ENCODE assay signal across 10 cellular contexts in genomic region chr3:159872374-159873109, GRCh38. TPM values are rescaled to one million over a fixed set of nuclear protein-coding genes. Genes with fewer than 3 reads are reported as not detected.
DNase-seq lines count a peak whose midpoint lies in the region; ATAC-seq and TF ChIP-seq lines count a peak whose summit lies in the region.
"Had no signal": no experiment of that assay in that cellular context is flagged by ENCODE, and none has a peak within 500 bp of the region (broad histone marks: within the 10 kb centered on the region; RNA-seq: fewer than 3 reads in every experiment).

No MANE protein-coding gene starts in this region.

- peak overlapping the region; percentile 77 for H3K27ac Mint-ChIP-seq in osteocyte (ENCODE audit: unreplicated experiment)
- no peak overlapping the region for H3K27ac Mint-ChIP-seq in activated naive CD4-positive, alpha-beta T cell treated with anti-CD3 and anti-CD28 coated beads, Interleukin-2, amount 10 ng/mL, durations not matched to agents 7 days and 5 days
- H3K27ac Mint-ChIP-seq in T-helper 17 cell: no peak overlapping the region
- H3K27ac Mint-ChIP-seq: activated naive CD8-positive, alpha-beta T cell treated with anti-CD3 and anti-CD28 coated beads, Interleukin-2, amount 10 ng/mL, durations not matched to agents 7 days and 5 days had no signal

- H4K20me1 ChIP-seq in MM.1S (ENCODE audit: insufficient read depth, low read length): no peaks in the 10 kb centered on the region

- H3K4me3 Mint-ChIP-seq in osteocyte (ENCODE audit: unreplicated experiment) (no peak overlapping the region), T-helper 17 cell (no peak overlapping the region)
- H3K4me3 Mint-ChIP-seq in activated naive CD4-positive, alpha-beta T cell treated with anti-CD3 and anti-CD28 coated beads, Interleukin-2, amount 10 ng/mL, durations not matched to agents 7 days and 5 days: no peak overlapping the region
- H3K4me3 Mint-ChIP-seq: activated naive CD8-positive, alpha-beta T cell treated with anti-CD3 and anti-CD28 coated beads, Interleukin-2, amount 10 ng/mL, durations not matched to agents 7 days and 5 days had no signal

- TF ChIP-seq CTCF in MM.1S (IDR thresholded peaks at IDR 0.05; ENCODE audit: low read length) (0 out of 2 replicates have a peak, but pooled peaks have one; percentile 26), choroid plexus epithelial cell (conservative IDR thresholded peaks at IDR 0.05; ENCODE audit: low read depth, low read length) (peak; percentile 3), osteocyte (IDR thresholded peaks at IDR 0.05) (no peak), testis (IDR thresholded peaks at IDR 0.05) (no peak)

- DNase-seq in G401 (ENCODE audit: low spot score) (peak; percentile 6), MM.1S (peak; percentile 21), choroid plexus epithelial cell (ENCODE audit: low read depth) (peak; percentile 95), osteocyte (ENCODE audit: extremely low spot score, unreplicated experiment) (no peak), T-helper 17 cell (no peak), testis (no peak)
- DNase-seq in activated naive CD4-positive, alpha-beta T cell treated with anti-CD3 and anti-CD28 coated beads, Interleukin-2, amount 10 ng/mL, durations not matched to agents 7 days and 5 days: no peak
- DNase-seq: activated naive CD8-positive, alpha-beta T cell treated with anti-CD3 and anti-CD28 coated beads, Interleukin-2, amount 10 ng/mL, durations not matched to agents 7 days and 5 days had no signal

- H3K27ac ChIP-seq in MM.1S (ENCODE audit: low read length) (no peak overlapping the region), testis (no peak overlapping the region)
- H3K27ac ChIP-seq: parathyroid adenoma had no signal

- CTCF ChIA-PET in activated naive CD4-positive, alpha-beta T cell treated with anti-CD3 and anti-CD28 coated beads, Interleukin-2, amount 10 ng/mL, durations not matched to agents 7 days and 5 days (lab: Charles Lee): interaction anchor here (1.2 kb wide), 1 partner anchor 130 kb away, joined by 5 read pairs; no protein-coding TSS in a partner anchor

- H3K79me2 ChIP-seq in MM.1S (ENCODE audit: low read length): no peaks in the 10 kb centered on the region
- H3K79me2 ChIP-seq: parathyroid adenoma had no signal

- H3K4me1 Mint-ChIP-seq in osteocyte (ENCODE audit: unreplicated experiment) (peaks cover 24% of the 10 kb centered on the region), T-helper 17 cell (no peaks in the 10 kb centered on the region)
- no peaks in the 10 kb centered on the region for H3K4me1 Mint-ChIP-seq in activated naive CD4-positive, alpha-beta T cell treated with anti-CD3 and anti-CD28 coated beads, Interleukin-2, amount 10 ng/mL, durations not matched to agents 7 days and 5 days
- H3K4me1 Mint-ChIP-seq: activated naive CD8-positive, alpha-beta T cell treated with anti-CD3 and anti-CD28 coated beads, Interleukin-2, amount 10 ng/mL, durations not matched to agents 7 days and 5 days had no signal

- no peaks in the 10 kb centered on the region for H3K9me2 ChIP-seq in MM.1S (replicated peaks; ENCODE audit: insufficient read depth, low read length)

- no peaks in the 10 kb centered on the region for H3K36me3 Mint-ChIP-seq in osteocyte (ENCODE audit: unreplicated experiment)
- no peaks in the 10 kb centered on the region for H3K36me3 Mint-ChIP-seq in activated naive CD4-positive, alpha-beta T cell treated with anti-CD3 and anti-CD28 coated beads, Interleukin-2, amount 10 ng/mL, durations not matched to agents 7 days and 5 days
- H3K36me3 Mint-ChIP-seq in T-helper 17 cell (ENCODE audit: low read depth): no peaks in the 10 kb centered on the region
- H3K36me3 Mint-ChIP-seq: activated naive CD8-positive, alpha-beta T cell treated with anti-CD3 and anti-CD28 coated beads, Interleukin-2, amount 10 ng/mL, durations not matched to agents 7 days and 5 days had no signal

- ATAC-seq in T-helper 17 cell: no peak
- ATAC-seq in GM19023 (IDR thresholded peaks at IDR 0.05; ENCODE audit: unreplicated experiment): no peak

- intact Hi-C loops in testis (cut with DNase I; ENCODE audit: low total_unique reads): no loop called here

- H3F3A ChIP-seq in MM.1S (ENCODE audit: insufficient read depth, low read length): no peaks in the 10 kb centered on the region

- no peaks in the 10 kb centered on the region for H3K27me3 Mint-ChIP-seq in osteocyte (ENCODE audit: unreplicated experiment)
- no peaks in the 10 kb centered on the region for H3K27me3 Mint-ChIP-seq in activated naive CD4-positive, alpha-beta T cell treated with anti-CD3 and anti-CD28 coated beads, Interleukin-2, amount 10 ng/mL, durations not matched to agents 7 days and 5 days
- H3K27me3 Mint-ChIP-seq in T-helper 17 cell: peaks cover 46% of the 10 kb centered on the region

- in situ Hi-C loops in G401 (cut with HindIII; ENCODE audit: low sequenced_read_pairs): no loop called here

- H3K27me3 ChIP-seq in MM.1S (replicated peaks; ENCODE audit: insufficient read depth, low read length) (no peaks in the 10 kb centered on the region), testis (no peaks in the 10 kb centered on the region)

- H2AFZ ChIP-seq in MM.1S (ENCODE audit: low read length): no peak overlapping the region
- H2AFZ ChIP-seq: parathyroid adenoma had no signal

- H3K4me3 ChIP-seq in MM.1S (ENCODE audit: low read length): no peak overlapping the region
- no peak overlapping the region for H3K4me3 ChIP-seq in choroid plexus epithelial cell (ENCODE audit: low read depth, low read length)
- no peak overlapping the region for H3K4me3 ChIP-seq in testis

- H3K9ac ChIP-seq in MM.1S (ENCODE audit: low read length): no peak overlapping the region
- H3K9ac ChIP-seq: parathyroid adenoma had no signal

- 69 to 77% methylated on average over 3 of the region's 3 CpGs for WGBS in testis, 2 donors

- TF ChIP-seq POLR2A in testis (IDR thresholded peaks at IDR 0.05): no peak

- H3K4me1 ChIP-seq in MM.1S (ENCODE audit: low read length): no peaks in the 10 kb centered on the region
- H3K4me1 ChIP-seq in testis: no peaks in the 10 kb centered on the region
- H3K4me1 ChIP-seq: parathyroid adenoma had no signal

- H3K36me3 ChIP-seq in MM.1S (replicated peaks; ENCODE audit: insufficient read depth, low read length) (no peaks in the 10 kb centered on the region), testis (ENCODE audit: low read depth, missing control alignments) (no peaks in the 10 kb centered on the region)

- H3K9me3 ChIP-seq in MM.1S (replicated peaks; ENCODE audit: insufficient read depth, low read length): no peaks in the 10 kb centered on the region
- no peaks in the 10 kb centered on the region for H3K9me3 ChIP-seq in T-helper 17 cell (ENCODE audit: control insufficient read depth, low read length, poor library complexity, severe bottlenecking)
- no peaks in the 10 kb centered on the region for H3K9me3 ChIP-seq in testis

- no peak overlapping the region for H3K4me2 ChIP-seq in MM.1S (ENCODE audit: low read depth, low read length)

- no peaks in the 10 kb centered on the region for H3K9me3 Mint-ChIP-seq in osteocyte (ENCODE audit: unreplicated experiment)
- no peaks in the 10 kb centered on the region for H3K9me3 Mint-ChIP-seq in activated naive CD4-positive, alpha-beta T cell treated with anti-CD3 and anti-CD28 coated beads, Interleukin-2, amount 10 ng/mL, durations not matched to agents 7 days and 5 days
- H3K9me3 Mint-ChIP-seq: activated naive CD8-positive, alpha-beta T cell treated with anti-CD3 and anti-CD28 coated beads, Interleukin-2, amount 10 ng/mL, durations not matched to agents 7 days and 5 days had no signal

RNA-seq across cellular contexts. Expression of gene SCHIP1, which starts 32.9 kb away (rescaled TPM):
- total RNA-seq in G401 (2014; rRNA removed; shearing (Covaris generic)): 0.25 and 5.0 TPM in 2 replicates
- total RNA-seq in osteocyte (3.5 and 5.9 TPM in 2 replicates), T-helper 17 cell (not detected), testis (10 to 100 TPM in 1 of 2 donors, 1 to 10 TPM in 1; 2.3 to 10.5 TPM)
- 8.1 TPM for polyA plus RNA-seq in testis (ENCODE audit: insufficient read depth, low read depth, low replicate concordance)
- total RNA-seq: activated naive CD8-positive, alpha-beta T cell treated with anti-CD3 and anti-CD28 coated beads, Interleukin-2, amount 10 ng/mL, durations not matched to agents 7 days and 5 days had no signal

Comparison
In these comparisons a context has a peak if more than half of its experiments do, and no peak if none do; other contexts are left out.
1. DNase-seq: peak in G401 (single experiment), MM.1S (single experiment) and choroid plexus epithelial cell (single experiment); none in osteocyte (single experiment), activated naive CD4-positive, alpha-beta T cell treated with anti-CD3 and anti-CD28 coated beads, Interleukin-2, amount 10 ng/mL, durations not matched to agents 7 days and 5 days (single experiment), T-helper 17 cell (0 of 3) and testis (single experiment).
2. CTCF ChIP-seq: peak in MM.1S (single experiment) and choroid plexus epithelial cell (single experiment); none in osteocyte (single experiment) and testis (0 of 3).